In genomic region chr9:33415152-33416038, GRCh38 we compare ENCODE assay signal across 8 cellular contexts. TPM values are rescaled to one million over a fixed set of nuclear protein-coding genes. Genes with fewer than 3 reads are reported as not detected.
DNase-seq lines count a peak whose midpoint lies in the region; ATAC-seq lines count a peak whose summit lies in the region.

No MANE protein-coding gene starts in this region.

- no peaks in the 10 kb centered on the region for H3K36me3 ChIP-seq in BLaER1

- peaks cover 6% of the 10 kb centered on the region for H3K4me1 ChIP-seq in BLaER1

- peak; percentile 81 for ATAC-seq in GM19438 (IDR thresholded peaks at IDR 0.05; ENCODE audit: low read depth, unreplicated experiment)
- peak; percentile 91 for ATAC-seq in central memory CD8-positive, alpha-beta T cell (replicated peaks; ENCODE audit: extremely low read depth, poor library complexity, severe bottlenecking)
- ATAC-seq in left colon: peak; percentile 92

- peak overlapping the region; percentile 17; the same call in 1 of the 2 replicates for H3K4me2 ChIP-seq in BLaER1

- peaks cover 4% of the 10 kb centered on the region for H3K36me3 Mint-ChIP-seq in central memory CD8-positive, alpha-beta T cell (ENCODE audit: insufficient read depth)

- H3K27me3 Mint-ChIP-seq in central memory CD8-positive, alpha-beta T cell: no peaks in the 10 kb centered on the region

- intact Hi-C loops in left colon (cut with DNase I, micrococcal nuclease): loop anchor here in 1 of 2 donors (5.0 to 10.0 kb wide), 2 partner anchors 48 to 49 kb away; no protein-coding TSS in a partner anchor

- no peak overlapping the region for H3K9ac ChIP-seq in BLaER1

- H3K9me3 Mint-ChIP-seq in central memory CD8-positive, alpha-beta T cell: no peaks in the 10 kb centered on the region

- no peaks in the 10 kb centered on the region for H3K27me3 ChIP-seq in BLaER1

- H3K4me3 ChIP-seq in BLaER1: no peak overlapping the region

- peak overlapping the region; percentile 84 for H3K27ac Mint-ChIP-seq in central memory CD8-positive, alpha-beta T cell (ENCODE audit: low read depth)

- H4K20me1 ChIP-seq in BLaER1: no peaks in the 10 kb centered on the region

- peak overlapping the region; percentile 57 for H3K4me3 Mint-ChIP-seq in central memory CD8-positive, alpha-beta T cell

- H3K4me1 Mint-ChIP-seq in central memory CD8-positive, alpha-beta T cell: peaks cover 33% of the 10 kb centered on the region

- no peaks in the 10 kb centered on the region for H3K9me3 ChIP-seq in BLaER1

- peak; percentile 23 for DNase-seq in NCI-H1092 treated with DMSO at 0.1 percent for 48 hours (lab: John Stamatoyannopoulos, UW)
- DNase-seq in activated CD4-positive, CD25-positive, alpha-beta regulatory T cell treated with anti-CD3 and anti-CD28 coated beads, Interleukin-2, amount 50 U/mL, for 16 hours (ENCODE audit: low read depth, low spot score): peak; percentile 75
- DNase-seq in central memory CD8-positive, alpha-beta T cell (ENCODE audit: low spot score in 2 of 2): peak; percentile 87 to 89
- peak; percentile 92 to 94 for DNase-seq in left colon
- DNase-seq in stimulated activated CD4-positive, alpha-beta T cell treated with anti-CD3 and anti-CD28 coated beads, TNF-alpha, amount 100 ng/mL, for 4 hours (ENCODE audit: low read depth in 3 of 3): peak; percentile 59 to 75 (median 74)
- no peak for DNase-seq in occipital lobe (lab: John Stamatoyannopoulos, UW)

- no peak overlapping the region for H3K27ac ChIP-seq in BLaER1

RNA-seq across cellular contexts. Expression of gene AQP7, which starts 13.0 kb away (rescaled TPM):
- total RNA-seq in left colon (10 to 100 TPM in 1 of 2 donors, 1 to 10 TPM in 1; 8.3 to 21.0 TPM), occipital lobe (not detected)

RNA-seq across cellular contexts. Expression of gene AQP3, which starts 32.0 kb away (rescaled TPM):
- total RNA-seq in left colon (1 to 10 TPM; 6.8 to 8.4 TPM), occipital lobe (not detected)

RNA-seq across cellular contexts. Expression of gene NOL6, which starts 58.3 kb away (rescaled TPM):
- total RNA-seq in left colon (10 to 100 TPM; 14.4 to 20.3 TPM), occipital lobe (13.9 TPM)
